Comparison of ENCODE assay signal across 8 cellular contexts in genomic region chr21:33924079-33924765, GRCh38. TPM values are rescaled to one million over a fixed set of nuclear protein-coding genes. Genes with fewer than 3 reads are reported as not detected.
DNase-seq lines count a peak whose midpoint lies in the region; ATAC-seq and TF ChIP-seq lines count a peak whose summit lies in the region.

No MANE protein-coding gene starts in this region.

- TF ChIP-seq RAD21 in liver (IDR thresholded peaks at IDR 0.05) = peak; percentile 99

- H3K27ac ChIP-seq in 22Rv1 (no peak overlapping the region), liver (ENCODE audit: low read depth in 1 of 2, low read length in 2 of 2) (peak overlapping the region in 1 of 2 donors; percentile 64)

- H3K9ac ChIP-seq in liver (ENCODE audit: low read depth in 1 of 2, low read length in 2 of 2) = peak overlapping the region; percentile 19 to 42

- TF ChIP-seq CTCF in 22Rv1 (IDR thresholded peaks at IDR 0.05) = peak; percentile 84
- TF ChIP-seq CTCF in choroid plexus epithelial cell (conservative IDR thresholded peaks at IDR 0.05; ENCODE audit: low read depth, low read length) = peak; percentile 96
- TF ChIP-seq CTCF in liver (IDR thresholded peaks at IDR 0.05; ENCODE audit: low read depth, low read length, missing input control) = peak; percentile 96

- no peaks in the 10 kb centered on the region for H3K9me3 ChIP-seq in liver (ENCODE audit: control insufficient read depth in 4 of 4, low read length in 3 of 4)

- DNase-seq in NCI-H446 treated with DMSO at 0.1 percent for 48 hours (lab: John Stamatoyannopoulos, UW) = peak; percentile 50
- DNase-seq in activated CD4-positive, alpha-beta T cell treated with anti-CD3 and anti-CD28 coated beads for 24 hours (ENCODE audit: low read depth in 2 of 2) = peak; percentile 90 to 91
- peak; percentile 87 for DNase-seq in choroid plexus epithelial cell (ENCODE audit: low read depth)
- DNase-seq in stimulated activated CD4-positive, alpha-beta T cell treated with anti-CD3 and anti-CD28 coated beads, TNF-alpha, amount 100 ng/mL, for 1 hour (ENCODE audit: low read depth in 3 of 3, low spot score in 1 of 3) = peak; percentile 80 to 89 (median 84)

- no peaks in the 10 kb centered on the region for H3K27me3 ChIP-seq in liver (ENCODE audit: control insufficient read depth in 4 of 4, insufficient read depth in 4 of 4, low read length in 3 of 4)

- WGBS in liver = 13% methylated on average over 13 of the region's 13 CpGs

- no peak overlapping the region for H3K4me3 ChIP-seq in choroid plexus epithelial cell (ENCODE audit: low read depth, low read length)
- no peak overlapping the region for H3K4me3 ChIP-seq in liver (ENCODE audit: low read depth in 1 of 3, low read length in 3 of 3)

- H3K36me3 ChIP-seq in liver (ENCODE audit: control insufficient read depth in 4 of 4, insufficient read depth in 3 of 4, low read depth in 1 of 4, low read length in 3 of 4) = no peaks in the 10 kb centered on the region

- ATAC-seq in GM18502 (IDR thresholded peaks at IDR 0.05; ENCODE audit: poor library complexity, unreplicated experiment) (peak; percentile 74), HG03342 (IDR thresholded peaks at IDR 0.05; ENCODE audit: unreplicated experiment) (peak; percentile 67)

- peaks cover 0 to 3% (median 1%) of the 10 kb centered on the region in 4 donors for H3K4me1 ChIP-seq in liver (ENCODE audit: control insufficient read depth in 4 of 4, insufficient read depth in 4 of 4, low read length in 3 of 4)

TF ChIP-seq in liver, 16 proteins besides CTCF, POLR2A, EP300 and RAD21:
- TF ChIP-seq ZBTB33 (IDR thresholded peaks at IDR 0.05) = no peak
- peak; percentile 35 for TF ChIP-seq YY1 (IDR thresholded peaks at IDR 0.05)
- TF ChIP-seq SP1 (IDR thresholded peaks at IDR 0.05) = no peak
- TF ChIP-seq ATF3 (IDR thresholded peaks at IDR 0.05) = no peak
- peak; percentile 61 for TF ChIP-seq MAX (IDR thresholded peaks at IDR 0.05)
- TF ChIP-seq HNF4A (conservative IDR thresholded peaks at IDR 0.05) = peak; percentile 15 to 34
- no peak for TF ChIP-seq GABPA (IDR thresholded peaks at IDR 0.05 in 1 of 2, conservative IDR thresholded peaks at IDR 0.05 in 1 of 2)
- peak; percentile 14 to 41 for TF ChIP-seq RXRA (IDR thresholded peaks at IDR 0.05)

RNA-seq across cellular contexts. Expression of gene ATP5PO, which starts 8.6 kb away (rescaled TPM):
- 100 to 1,000 TPM in 1 of 2 donors, 10 to 100 TPM in 1; 72.8 to 104 TPM for total RNA-seq in liver
- 100 to 1,000 TPM; 157 to 200 TPM for polyA plus RNA-seq in liver
